25 cellular contexts compared by ENCODE assay signal in genomic region chr1:51253691-51254090, GRCh38. TPM values are rescaled to one million over a fixed set of nuclear protein-coding genes. Genes with fewer than 3 reads are reported as not detected.
DNase-seq lines count a peak whose midpoint lies in the region; ATAC-seq, FAIRE-seq and TF ChIP-seq lines count a peak whose summit lies in the region.
"Had no signal": no experiment of that assay in that cellular context is flagged by ENCODE, and none has a peak within 500 bp of the region (broad histone marks: within the 10 kb centered on the region; RNA-seq: fewer than 3 reads in every experiment).

No MANE protein-coding gene starts in this region.

- no peak for TF ChIP-seq RAD21 in IMR-90 (IDR thresholded peaks at IDR 0.05; ENCODE audit: low read length)

- H3K14ac ChIP-seq in IMR-90 (replicated peaks; ENCODE audit: low read depth, low read length): no peak overlapping the region

- intact Hi-C loops in IMR-90 (cut with micrococcal nuclease): no loop called here
- intact Hi-C loops in pancreas (cut with DNase I): no loop called here

- no peak overlapping the region for H3K23ac ChIP-seq in IMR-90 (ENCODE audit: low read depth, low read length)

- H3K79me1 ChIP-seq in IMR-90 (ENCODE audit: low read depth in 1 of 2, low read length in 2 of 2): peaks cover 26 to 69% of the 10 kb centered on the region in 2 experiments

- dilution Hi-C loops in IMR-90 (cut with HindIII; ENCODE audit: low sequenced_read_pairs, unreplicated experiment): no loop called here

- H3K4me1 ChIP-seq in IMR-90 (ENCODE audit: control insufficient read depth, insufficient read depth, low read length): peaks cover 2% of the 10 kb centered on the region; the same call in 1 of the 2 replicates
- peaks cover 0 to 7% (median 6%) of the 10 kb centered on the region in 3 donors for H3K4me1 ChIP-seq in pancreas
- H3K4me1 ChIP-seq: HAP-1 had no signal

- H3K27me3 ChIP-seq in IMR-90 (ENCODE audit: control insufficient read depth, insufficient read depth, low read length) (no peaks in the 10 kb centered on the region), pancreas (no peaks in the 10 kb centered on the region)

- no peak overlapping the region for H4K8ac ChIP-seq in IMR-90 (ENCODE audit: low read depth in 2 of 2, low read length in 2 of 2)

- H2BK20ac ChIP-seq in IMR-90 (ENCODE audit: low read depth, low read length): no peak overlapping the region

- H3K36me3 Mint-ChIP-seq in chondrocyte (ENCODE audit: low read depth): no peaks in the 10 kb centered on the region

- no peak overlapping the region for H4K5ac ChIP-seq in IMR-90 (ENCODE audit: low read depth, low read length)

- H3K56ac ChIP-seq in IMR-90 (ENCODE audit: extremely low read depth, insufficient read depth, low read length): no peak overlapping the region

- H2BK120ac ChIP-seq in IMR-90 (ENCODE audit: low read depth, low read length): no peak overlapping the region

- H3K4me2 ChIP-seq in IMR-90 (ENCODE audit: low read depth, low read length): no peak overlapping the region
- H3K4me2 ChIP-seq: GM23338 had no signal

- no CpG with 5 or more reads among the region's 5 CpGs for WGBS in IMR-90 (ENCODE audit: extremely low coverage in 2 of 2, insufficient read length in 1 of 2), 2 experiments
- 94% methylated on average over 5 of the region's 5 CpGs for WGBS in pancreas, 2 donors

- H2AK9ac ChIP-seq in IMR-90 (replicated peaks; ENCODE audit: low read depth, low read length, poor library complexity): no peak overlapping the region

- no peak overlapping the region for H2BK5ac ChIP-seq in IMR-90 (ENCODE audit: low read depth, low read length, poor library complexity, severe bottlenecking)

- no peak overlapping the region for H4K91ac ChIP-seq in IMR-90 (ENCODE audit: insufficient read depth, low read depth, low read length)

- no peaks in the 10 kb centered on the region for H3K9me3 ChIP-seq in IMR-90 (ENCODE audit: control insufficient read depth, insufficient read depth, low read length)
- H3K9me3 ChIP-seq in pancreas: no peaks in the 10 kb centered on the region
- H3K9me3 ChIP-seq: HAP-1 had no signal

- DNase-seq in EH (ENCODE audit: low read depth): peak; percentile 45
- DNase-seq in IMR-90: peak; percentile 57
- no peak for DNase-seq in chondrocyte (ENCODE audit: low spot score)
- DNase-seq in fibroblast of peridontal ligament (ENCODE audit: extremely low read depth): peak; percentile 49
- no peak for DNase-seq in nucleus accumbens (lab: John Stamatoyannopoulos, UW)
- no peak for DNase-seq in T-helper 2 cell
- no peak for DNase-seq in pancreas
- no peak for DNase-seq in T-helper 9 cell
- DNase-seq: DMS53; EL; NCI-H1105; NCI-H146; NCI-H2029; NCI-H2227 treated with DMSO at 0.1 percent for 48 hours; NCI-H510A treated with DMSO at 0.1 percent for 48 hours; NCI-H774; NK-92 treated with Interleukin-12 subunit alpha and Interleukin-12 subunit beta, amount 100 ng/mL, for 24 hours; SHP77 treated with DMSO at 0.1 percent for 48 hours; SW 1271 had no signal

- no peak for TF ChIP-seq CTCF in IMR-90 (conservative IDR thresholded peaks at IDR 0.05; ENCODE audit: low read depth, low read length)
- TF ChIP-seq CTCF in chondrocyte (IDR thresholded peaks at IDR 0.05): no peak
- no peak for TF ChIP-seq CTCF in pancreas (IDR thresholded peaks at IDR 0.05)

- H3K27me3 Mint-ChIP-seq in chondrocyte (ENCODE audit: low read depth): no peaks in the 10 kb centered on the region
- H3K27me3 Mint-ChIP-seq: B cell had no signal

- no TSS peak for BruUV-seq in IMR-90 (replicated peaks; lab: Mats Ljungman, UMichigan)

- CTCF ChIA-PET in IMR-90 (lab: Yijun Ruan, JAX): no interaction called here

- H3K36me3 ChIP-seq in IMR-90 (ENCODE audit: control insufficient read depth, insufficient read depth, low read length) (no peaks in the 10 kb centered on the region), pancreas (no peaks in the 10 kb centered on the region)
- H3K36me3 ChIP-seq: HAP-1 had no signal

- H3K9ac ChIP-seq in IMR-90 (ENCODE audit: low read depth, low read length): no peak overlapping the region

- no peaks in the 10 kb centered on the region for H3K9me3 Mint-ChIP-seq in chondrocyte (ENCODE audit: low read depth)
- H3K9me3 Mint-ChIP-seq: GM23338 had no signal

- H3K4me3 ChIP-seq in IMR-90 (ENCODE audit: insufficient read depth, low read depth, low read length): no peak overlapping the region
- H3K4me3 ChIP-seq in pancreas: no peak overlapping the region
- H3K4me3 ChIP-seq: GM23338, HAP-1, K562, SK-N-MC had no signal

- peak overlapping the region; percentile 74 for H3K27ac Mint-ChIP-seq in chondrocyte (ENCODE audit: unreplicated experiment)
- H3K27ac Mint-ChIP-seq: B cell, GM23338 had no signal

- no peak for FAIRE-seq in pancreas (lab: Jason Lieb, UNC)
- FAIRE-seq: K562 had no signal

- H3K27ac ChIP-seq in IMR-90 (ENCODE audit: insufficient read depth, low read length): no peak overlapping the region
- no peak overlapping the region for H3K27ac ChIP-seq in pancreas
- H3K27ac ChIP-seq: SK-N-MC had no signal

- H3K4me3 Mint-ChIP-seq in chondrocyte (ENCODE audit: unreplicated experiment): no peak overlapping the region
- H3K4me3 Mint-ChIP-seq: B cell, CD14-positive monocyte, GM23338 had no signal

- peaks cover 83% of the 10 kb centered on the region for H4K20me1 ChIP-seq in IMR-90 (ENCODE audit: insufficient read depth, low read length)

- peaks cover 8% of the 10 kb centered on the region; the same call in 1 of the 2 replicates for H3K9me1 ChIP-seq in IMR-90 (ENCODE audit: insufficient read depth, low read length)

- H2AFZ ChIP-seq in IMR-90 (replicated peaks; ENCODE audit: low read length, poor library complexity): no peak overlapping the region
- H2AFZ ChIP-seq: GM23338 had no signal

- POLR2A ChIA-PET in IMR-90 (lab: Charles Lee; ENCODE audit: unreplicated experiment): no interaction called here

- ATAC-seq in IMR-90 (ENCODE audit: low read depth) (no peak), pancreas (no peak)
- ATAC-seq: GM23338, K562 had no signal

- H3K4ac ChIP-seq in IMR-90 (ENCODE audit: low read depth, low read length): no peak overlapping the region

- H2BK15ac ChIP-seq in IMR-90 (ENCODE audit: low read depth, low read length): no peak overlapping the region

- H3K18ac ChIP-seq in IMR-90 (ENCODE audit: low read depth, low read length): no peak overlapping the region

- peaks cover 44% of the 10 kb centered on the region for H3K4me1 Mint-ChIP-seq in chondrocyte (ENCODE audit: low read depth)
- H3K4me1 Mint-ChIP-seq: B cell had no signal

- TF ChIP-seq POLR2A in IMR-90 (IDR thresholded peaks at IDR 0.05; ENCODE audit: low read depth, low read length): no peak

- in situ Hi-C loops in IMR-90 (cut with MboI; ENCODE audit: low sequenced_read_pairs): no loop called here

- no peak overlapping the region for H2AK5ac ChIP-seq in IMR-90 (ENCODE audit: low read depth, low read length)

TF ChIP-seq in IMR-90, 13 proteins besides CTCF, POLR2A, EP300 and RAD21:
- TF ChIP-seq RCOR1 (IDR thresholded peaks at IDR 0.05; ENCODE audit: insufficient replicate concordance, low read length) (peak; percentile 26), MAZ (IDR thresholded peaks at IDR 0.05; ENCODE audit: borderline replicate concordance, low read depth, low read length) (no peak)

RNA-seq across cellular contexts. Expression of gene RNF11, which starts 17.6 kb away (rescaled TPM):
- total RNA-seq in IMR-90 (2012; rRNA removed) (63.3 and 119 TPM in 2 replicates), chondrocyte (131 to 142 TPM (median 132 TPM) in 3 replicates), pancreas (10 to 100 TPM; 25.3 to 51.8 (median 30.7) TPM)
- polyA plus RNA-seq in IMR-90 (2012; rRNA removed) (46.0 and 64.1 TPM in 2 replicates), pancreas (10 to 100 TPM; 19.8 to 39.5 TPM)
- 15.5 and 22.8 TPM in 2 replicates for polyA plus RNA-seq in IMR-90 (2012; cell fraction: cytosol; rRNA removed)
- polyA plus RNA-seq in IMR-90 (2012; cell fraction: nucleus; rRNA removed; ENCODE audit: low replicate concordance): 6.3 and 29.0 TPM in 2 replicates

Comparison
In these comparisons a context has a peak if more than half of its experiments do, and no peak if none do; other contexts are left out.
1. DNase-seq: peak in EH (single experiment), IMR-90 (single experiment) and fibroblast of peridontal ligament (single experiment); none in chondrocyte (single experiment), nucleus accumbens (0 of 56), T-helper 2 cell (0 of 5), pancreas (0 of 6) and T-helper 9 cell (single experiment).